12 cellular contexts compared by ENCODE assay signal in genomic region chr5:56565693-56566092, GRCh38.
DNase-seq lines count a peak whose midpoint lies in the region; ATAC-seq, FAIRE-seq and TF ChIP-seq lines count a peak whose summit lies in the region.
"Had no signal": no experiment of that assay in that cellular context is flagged by ENCODE, and none has a peak within 500 bp of the region (broad histone marks: within the 10 kb centered on the region; RNA-seq: fewer than 3 reads in every experiment).

No MANE protein-coding gene starts in this region.

- H3K4me1 ChIP-seq in suprapubic skin = peaks cover 40% of the 10 kb centered on the region
- H3K4me1 ChIP-seq: colonic mucosa had no signal

- ATAC-seq in GM21526 (IDR thresholded peaks at IDR 0.05; ENCODE audit: low FRiP score, unreplicated experiment) = peak; percentile 79
- ATAC-seq in HG03571 (IDR thresholded peaks at IDR 0.05; ENCODE audit: unreplicated experiment) = peak; percentile 76

- no peaks in the 10 kb centered on the region for H3K36me3 ChIP-seq in suprapubic skin
- H3K36me3 ChIP-seq: colonic mucosa, transverse colon had no signal

- DNase-seq in GM18507 (ENCODE audit: extremely low spot score, insufficient read length, low read depth) (no peak), globus pallidus (ENCODE audit: low spot score) (peak; percentile 11), ecto neural progenitor cell (ENCODE audit: low spot score) (no peak), suprapubic skin (ENCODE audit: low spot score in 2 of 2) (no peak), iPS-NIHi11 (ENCODE audit: low spot score) (no peak)
- DNase-seq in activated T-cell treated with anti-CD3 and anti-CD28 coated beads, Interleukin-2, amount 50 U/mL, for 48 hours = no peak
- DNase-seq: colonic mucosa; NCI-H446; stimulated activated CD4-positive, alpha-beta T cell treated with anti-CD3 and anti-CD28 coated beads, Interleukin-4, amount 100 ng/mL, for 24 hours; transverse colon had no signal

- H3K27me3 ChIP-seq in suprapubic skin = no peaks in the 10 kb centered on the region
- H3K27me3 ChIP-seq: colonic mucosa, transverse colon had no signal

- TF ChIP-seq EP300 in suprapubic skin (IDR thresholded peaks at IDR 0.05) = no peak

- WGBS in suprapubic skin = 40% methylated on average over 3 of the region's 3 CpGs

- peak; percentile 59 for FAIRE-seq in GM18507 (lab: Jason Lieb, UNC)

- no peak overlapping the region for H3K27ac ChIP-seq in suprapubic skin
- H3K27ac ChIP-seq: colonic mucosa, transverse colon had no signal

- no peak for TF ChIP-seq CTCF in suprapubic skin (IDR thresholded peaks at IDR 0.05)

- TF ChIP-seq POLR2A in suprapubic skin (IDR thresholded peaks at IDR 0.05) = no peak

- H3K9me3 ChIP-seq in suprapubic skin = no peaks in the 10 kb centered on the region
- H3K9me3 ChIP-seq: colonic mucosa, transverse colon had no signal

- H3K4me3 ChIP-seq in suprapubic skin = no peak overlapping the region
- H3K4me3 ChIP-seq: colonic mucosa, transverse colon had no signal
